ENCODE assay signal across 9 cellular contexts in the genomic region with DNA sequence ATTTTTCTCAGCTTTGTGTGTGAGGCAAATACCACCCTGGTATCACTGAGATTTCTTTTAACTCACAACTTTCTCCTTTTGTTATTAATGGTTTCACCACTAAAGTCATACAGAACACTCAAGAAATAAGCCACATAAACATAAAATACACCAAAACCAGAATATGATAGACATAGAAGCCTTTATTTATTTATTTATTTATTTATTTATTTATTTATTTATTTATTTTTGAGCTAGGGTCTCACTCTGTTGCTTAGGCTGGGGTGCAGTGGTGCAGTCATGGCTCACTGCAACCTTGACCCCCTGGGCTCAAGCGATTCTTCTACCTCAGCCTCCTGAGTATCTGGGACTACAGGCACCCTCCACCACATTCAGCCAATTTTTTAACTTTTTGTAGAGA. TPM values are rescaled to one million over a fixed set of nuclear protein-coding genes. Genes with fewer than 3 reads are reported as not detected.
"Had no signal": no experiment of that assay in that cellular context is flagged by ENCODE, and none has a peak within 500 bp of the region (broad histone marks: within the 10 kb centered on the region; RNA-seq: fewer than 3 reads in every experiment).

No MANE protein-coding gene starts in this region.

- H3K27ac ChIP-seq: HL-60, KMS-11 had no signal

- H3K27ac Mint-ChIP-seq: IgD-negative memory B cell had no signal

- H3K4me2 ChIP-seq: KMS-11 had no signal

- H3K4me3 Mint-ChIP-seq: IgD-negative memory B cell had no signal

- FAIRE-seq: HepG2, HTR-8/SVneo, K562 had no signal

- H3K27me3 Mint-ChIP-seq: IgD-negative memory B cell had no signal

- H3K4me3 ChIP-seq: K562 had no signal

- ATAC-seq: HepG2, K562 had no signal

- DNase-seq: IMR-90, KBM-7, KG1 had no signal

- H3K36me3 Mint-ChIP-seq: IgD-negative memory B cell had no signal

- H3K4me1 Mint-ChIP-seq: IgD-negative memory B cell had no signal

RNA-seq across cellular contexts. Expression of a gene that starts 12.5 kb away (rescaled TPM):
- polyA plus RNA-seq: HepG2, IgD-negative memory B cell, IMR-90, K562 had no signal

RNA-seq across cellular contexts. Expression of a gene that starts 29.0 kb away (rescaled TPM):
- polyA plus RNA-seq: HepG2, IgD-negative memory B cell, IMR-90, K562 had no signal

RNA-seq across cellular contexts. Expression of a gene that starts 45.4 kb away (rescaled TPM):
- polyA plus RNA-seq: HepG2, IgD-negative memory B cell, IMR-90, K562 had no signal

RNA-seq across cellular contexts. Expression of a gene that starts 53.5 kb away (rescaled TPM):
- polyA plus RNA-seq: HepG2, IgD-negative memory B cell, IMR-90, K562 had no signal
